9 cellular contexts compared by ENCODE assay signal in the genomic region with DNA sequence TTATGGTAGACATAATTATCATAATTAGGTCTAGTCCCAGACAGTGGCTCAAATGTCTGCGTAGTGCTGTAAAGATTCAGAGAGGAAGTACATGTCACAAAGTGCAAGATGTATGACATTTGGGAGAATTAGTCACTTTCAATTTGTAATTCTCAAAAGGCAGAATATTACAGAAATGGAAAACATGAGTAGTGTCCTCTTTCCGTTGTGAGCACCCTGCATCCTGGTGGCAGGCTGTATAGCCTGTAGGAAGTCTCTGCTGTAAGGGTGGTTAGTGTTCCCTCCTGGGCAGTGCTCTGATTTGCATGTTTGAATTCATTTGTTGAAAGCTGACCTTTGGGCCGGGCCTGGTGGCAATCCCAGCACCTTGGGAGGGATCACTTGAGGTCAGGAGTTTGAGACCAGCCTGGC. TPM values are rescaled to one million over a fixed set of nuclear protein-coding genes. Genes with fewer than 3 reads are reported as not detected.
A peak's percentile ranks its signal among the peaks of the same experiment; 100 is the strongest.
DNase-seq lines count a peak whose midpoint lies in the region; ATAC-seq and TF ChIP-seq lines count a peak whose summit lies in the region.
"Had no signal": no experiment of that assay in that cellular context is flagged by ENCODE, and none has a peak within 500 bp of the region (broad histone marks: within the 10 kb centered on the region; RNA-seq: fewer than 3 reads in every experiment).

No MANE protein-coding gene starts in this region.

- H3K4me3 ChIP-seq in fibroblast of mammary gland (ENCODE audit: control insufficient read depth, low read depth, low read length): no peak overlapping the region
- no peak overlapping the region for H3K4me3 ChIP-seq in MG63
- H3K4me3 ChIP-seq: lung had no signal

- H3K9me3 ChIP-seq in MG63: no peaks in the 10 kb centered on the region

- no peaks in the 10 kb centered on the region for H3K27me3 ChIP-seq in MG63

- TF ChIP-seq CTCF in fibroblast of mammary gland (conservative IDR thresholded peaks at IDR 0.05; ENCODE audit: control insufficient read depth, insufficient read depth, low read depth, low read length): no peak

- H3K36me3 ChIP-seq in MG63: no peaks in the 10 kb centered on the region

- ATAC-seq in GM18502 (IDR thresholded peaks at IDR 0.05; ENCODE audit: poor library complexity, unreplicated experiment) (peak; percentile 95), GM21423 (IDR thresholded peaks at IDR 0.05; ENCODE audit: unreplicated experiment) (peak; percentile 90), HG03469 (IDR thresholded peaks at IDR 0.05; ENCODE audit: unreplicated experiment) (peak; percentile 87)

- DNase-seq in fibroblast of mammary gland (ENCODE audit: low read depth): peak; percentile 61
- no peak for DNase-seq in SKM-1 treated with dmso at 0.1 percent for 144 hours (lab: John Stamatoyannopoulos, UW; ENCODE audit: unreplicated experiment)
- no peak for DNase-seq in COLO668 (lab: John Stamatoyannopoulos, UW; ENCODE audit: unreplicated experiment)
- DNase-seq in MG63: no peak
- DNase-seq in NCI-H2171 (lab: John Stamatoyannopoulos, UW): no peak

RNA-seq across cellular contexts. Expression of gene CDK14, which starts 17.0 kb away (rescaled TPM):
- total RNA-seq in MG63 (2014; rRNA removed; shearing (Covaris generic); ENCODE audit: low replicate concordance): 7.5 and 13.2 TPM in 2 replicates
